In the genomic region with DNA sequence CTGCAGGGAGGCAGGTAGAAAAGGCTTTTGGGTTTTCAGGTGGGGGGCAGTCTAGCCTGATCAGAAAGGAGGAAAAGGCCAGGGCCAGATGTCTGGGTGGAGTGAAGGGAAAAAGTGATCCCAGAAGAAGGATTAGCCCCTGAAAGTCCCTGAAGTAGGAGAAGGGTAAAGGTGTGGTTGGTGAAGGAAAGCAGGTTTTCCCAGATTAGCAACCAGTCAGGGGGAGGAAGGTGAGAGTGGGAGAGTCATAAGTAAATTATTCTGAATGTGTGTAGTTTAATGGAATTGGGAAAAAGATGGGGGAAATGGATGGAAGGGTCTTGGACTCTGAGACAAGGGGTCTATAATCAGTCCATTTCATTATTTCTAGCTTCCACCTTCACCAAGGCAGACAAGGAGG, we compare ENCODE assay signal across 16 cellular contexts. TPM values are rescaled to one million over a fixed set of nuclear protein-coding genes. Genes with fewer than 3 reads are reported as not detected.
DNase-seq lines count a peak whose midpoint lies in the region; ATAC-seq and TF ChIP-seq lines count a peak whose summit lies in the region.
"Had no signal": no experiment of that assay in that cellular context is flagged by ENCODE, and none has a peak within 500 bp of the region (broad histone marks: within the 10 kb centered on the region; RNA-seq: fewer than 3 reads in every experiment).

No MANE protein-coding gene starts in this region.

- H3K9ac ChIP-seq in BLaER1 treated with 17β-estradiol and CSF1 and Interleukin-3, amounts not matched to agents 10 nM and 100 nM = 0 out of 22 replicates have a peak overlapping the region, but pooled peaks of 1 of the 11 experiments have one; percentile 11

- H3K9me2 ChIP-seq in GM23338 (ENCODE audit: insufficient read depth) = no peaks in the 10 kb centered on the region

- H4K20me1 ChIP-seq in BLaER1 treated with 17β-estradiol and CSF1 and Interleukin-3, amounts not matched to agents 10 nM and 100 nM = no peaks in the 10 kb centered on the region
- H4K20me1 ChIP-seq in GM23338 (replicated peaks; ENCODE audit: insufficient read depth) = no peaks in the 10 kb centered on the region

- H3F3A ChIP-seq in GM23338 (replicated peaks; ENCODE audit: low read depth) = no peaks in the 10 kb centered on the region

- H3K9me3 Mint-ChIP-seq in glutamatergic neuron (ENCODE audit: unreplicated experiment) (no peaks in the 10 kb centered on the region), GM23338 (no peaks in the 10 kb centered on the region; the same call in 2 of the 3 replicates)

- no peak overlapping the region for H3K27ac Mint-ChIP-seq in glutamatergic neuron (ENCODE audit: unreplicated experiment)
- H3K27ac Mint-ChIP-seq in GM23338 = no peak overlapping the region

- H3K9me3 ChIP-seq in BLaER1 treated with 17β-estradiol and CSF1 and Interleukin-3, amounts not matched to agents 10 nM and 100 nM (replicated peaks in 1 of 11) = peaks cover 0 to 10% (median 0%) of the 10 kb centered on the region in 11 experiments; a peak in 3 of 22 replicates
- H3K9me3 ChIP-seq in ovary = no peaks in the 10 kb centered on the region
- H3K9me3 ChIP-seq: A549, BE2C, HAP-1 had no signal

- H3K4me3 Mint-ChIP-seq in glutamatergic neuron (ENCODE audit: unreplicated experiment) (peak overlapping the region; percentile 21), GM23338 (no peak overlapping the region)
- H3K4me3 Mint-ChIP-seq: CD8-positive, alpha-beta memory T cell had no signal

- H3K27ac ChIP-seq in BLaER1 treated with 17β-estradiol and CSF1 and Interleukin-3, amounts not matched to agents 10 nM and 100 nM = no peak overlapping the region
- H3K27ac ChIP-seq in GM23338 (ENCODE audit: low read depth) (no peak overlapping the region), ovary (no peak overlapping the region)
- H3K27ac ChIP-seq: A549 had no signal

- no peak for TF ChIP-seq EP300 in ovary (IDR thresholded peaks at IDR 0.05)

- intact Hi-C loops in ovary (cut with DNase I) = no loop called here

- no peaks in the 10 kb centered on the region for H3K27me3 Mint-ChIP-seq in glutamatergic neuron (ENCODE audit: unreplicated experiment)
- H3K27me3 Mint-ChIP-seq in GM23338 (ENCODE audit: insufficient read depth, low read depth, poor library complexity) = peaks cover 13% of the 10 kb centered on the region

- peak overlapping the region in 8 of 11 experiments; percentile 21 to 67 (median 52); a peak in 15 of 22 replicates for H3K4me2 ChIP-seq in BLaER1 treated with 17β-estradiol and CSF1 and Interleukin-3, amounts not matched to agents 10 nM and 100 nM
- H3K4me2 ChIP-seq in GM23338 = no peak overlapping the region
- H3K4me2 ChIP-seq: A549 had no signal

- H3K36me3 Mint-ChIP-seq in glutamatergic neuron (ENCODE audit: unreplicated experiment) = no peaks in the 10 kb centered on the region
- no peaks in the 10 kb centered on the region for H3K36me3 Mint-ChIP-seq in GM23338 (ENCODE audit: low read depth)
- H3K36me3 Mint-ChIP-seq: CD8-positive, alpha-beta memory T cell had no signal

- ATAC-seq in GM23338 = no peak
- ATAC-seq: A549 had no signal

- H3K4me1 Mint-ChIP-seq in glutamatergic neuron (ENCODE audit: low read depth, unreplicated experiment) = peaks cover 3% of the 10 kb centered on the region
- H3K4me1 Mint-ChIP-seq in GM23338 = peaks cover 4% of the 10 kb centered on the region; the same call in 2 of the 3 replicates
- H3K4me1 Mint-ChIP-seq: CD8-positive, alpha-beta memory T cell had no signal

- TF ChIP-seq CTCF in epithelial cell of esophagus (IDR thresholded peaks at IDR 0.05; ENCODE audit: insufficient read depth, low read depth, low read length, missing control alignments) (no peak), glutamatergic neuron (IDR thresholded peaks at IDR 0.05; ENCODE audit: partially characterized antibody, unreplicated experiment) (no peak), GM23338 (conservative IDR thresholded peaks at IDR 0.05; ENCODE audit: low read depth in 2 of 2) (no peak), ovary (IDR thresholded peaks at IDR 0.05) (no peak)

- no peak overlapping the region for H2AFZ ChIP-seq in GM23338

- no peak overlapping the region for H3K4me3 ChIP-seq in BLaER1 treated with 17β-estradiol and CSF1 and Interleukin-3, amounts not matched to agents 10 nM and 100 nM
- H3K4me3 ChIP-seq in epithelial cell of esophagus (ENCODE audit: low read length) = no peak overlapping the region
- no peak overlapping the region for H3K4me3 ChIP-seq in GM23338
- no peak overlapping the region for H3K4me3 ChIP-seq in ovary
- H3K4me3 ChIP-seq: A549, HAP-1 had no signal

- no peaks in the 10 kb centered on the region for H3K27me3 ChIP-seq in BLaER1 treated with 17β-estradiol and CSF1 and Interleukin-3, amounts not matched to agents 10 nM and 100 nM
- H3K27me3 ChIP-seq in GM23338 (ENCODE audit: insufficient read depth) (no peaks in the 10 kb centered on the region), ovary (no peaks in the 10 kb centered on the region)
- H3K27me3 ChIP-seq: BE2C had no signal

- DNase-seq in HT-29 (ENCODE audit: low spot score) (peak; percentile 8), epithelial cell of esophagus (ENCODE audit: low read depth) (peak; percentile 74), glutamatergic neuron (no peak), GM23338 (ENCODE audit: low spot score) (no peak), ovary (no peak)
- DNase-seq: BE2C; Caco-2; CD8-positive, alpha-beta memory T cell; DMS53; GF-D8; IMR-90 had no signal

- peaks cover 0 to 17% (median 9%) of the 10 kb centered on the region in 10 experiments; a peak in 14 of 20 replicates for H3K4me1 ChIP-seq in BLaER1 treated with 17β-estradiol and CSF1 and Interleukin-3, amounts not matched to agents 10 nM and 100 nM
- H3K4me1 ChIP-seq in GM23338 (ENCODE audit: insufficient read depth) = no peaks in the 10 kb centered on the region
- no peaks in the 10 kb centered on the region for H3K4me1 ChIP-seq in ovary (ENCODE audit: insufficient read depth)
- H3K4me1 ChIP-seq: A549, BE2C, Caco-2, HAP-1 had no signal

- no peaks in the 10 kb centered on the region for H3K79me2 ChIP-seq in GM23338 (replicated peaks; ENCODE audit: insufficient read depth)

- TF ChIP-seq POLR2A in ovary (IDR thresholded peaks at IDR 0.05) = no peak

- no peaks in the 10 kb centered on the region for H3K36me3 ChIP-seq in BLaER1 treated with 17β-estradiol and CSF1 and Interleukin-3, amounts not matched to agents 10 nM and 100 nM
- no peaks in the 10 kb centered on the region for H3K36me3 ChIP-seq in GM23338 (ENCODE audit: insufficient read depth)
- H3K36me3 ChIP-seq in ovary = no peaks in the 10 kb centered on the region
- H3K36me3 ChIP-seq: BE2C, HAP-1 had no signal

TF ChIP-seq in GM23338, 12 proteins besides CTCF, POLR2A, EP300 and RAD21 (continues in another document):
- TF ChIP-seq EZH2 (IDR thresholded peaks at IDR 0.05; ENCODE audit: low read depth, unreplicated experiment) (no peak), CREB1 (CRISPR knock-in tag; IDR thresholded peaks at IDR 0.05; ENCODE audit: low read depth) (no peak), ETS1 (IDR thresholded peaks at IDR 0.05) (no peak), JUNB (IDR thresholded peaks at IDR 0.05; ENCODE audit: unreplicated experiment) (no peak), NANOG (IDR thresholded peaks at IDR 0.05; ENCODE audit: borderline replicate concordance) (no peak), ZNF331 (CRISPR knock-in tag; IDR thresholded peaks at IDR 0.05; ENCODE audit: low read depth) (no peak), ZNF114 (CRISPR knock-in tag; IDR thresholded peaks at IDR 0.05) (no peak), POLR2AphosphoS5 (IDR thresholded peaks at IDR 0.05; ENCODE audit: low read depth) (no peak), EZH2phosphoT487 (IDR thresholded peaks at IDR 0.05; ENCODE audit: unreplicated experiment) (no peak), STAT1 (IDR thresholded peaks at IDR 0.05; ENCODE audit: unreplicated experiment) (no peak)

RNA-seq across cellular contexts. Expression of gene SPRR1A, which starts 0.6 kb away (rescaled TPM):
- not detected in 2 replicates for total RNA-seq in HT-29 (2014; rRNA removed; shearing (Covaris generic))
- not detected for total RNA-seq in glutamatergic neuron (ENCODE audit: unreplicated experiment)
- total RNA-seq in GM23338 (2014; rRNA removed; shearing (Covaris generic)) = not detected in 2 replicates
- polyA plus RNA-seq in GM23338 (2016; fragmentation: Nextera tagmentation; extraction: Ambion mirVana) = not detected in 2 replicates
- not detected for total RNA-seq in ovary
- not detected for polyA plus RNA-seq in ovary
- total RNA-seq: Caco-2; CD8-positive, alpha-beta memory T cell; H1; IMR-90 had no signal
- polyA plus RNA-seq: A549; AG04450; CD8-positive, alpha-beta memory T cell; H1; IMR-90 had no signal

RNA-seq across cellular contexts. Expression of gene SPRR4, which starts 12.8 kb away (rescaled TPM):
- total RNA-seq in HT-29 (2014; rRNA removed; shearing (Covaris generic)) = not detected in 2 replicates
- total RNA-seq in glutamatergic neuron (ENCODE audit: unreplicated experiment) (not detected), ovary (not detected)
- total RNA-seq in GM23338 (2014; rRNA removed; shearing (Covaris generic)) = not detected in 2 replicates
- polyA plus RNA-seq in GM23338 (2016; fragmentation: Nextera tagmentation; extraction: Ambion mirVana) (not detected in 2 replicates), ovary (not detected)
- total RNA-seq: Caco-2; CD8-positive, alpha-beta memory T cell; H1; IMR-90 had no signal
- polyA plus RNA-seq: A549; AG04450; CD8-positive, alpha-beta memory T cell; H1; IMR-90 had no signal

RNA-seq across cellular contexts. Expression of gene SPRR3, which starts 18.3 kb away (rescaled TPM):
- 0.10 and 0.20 TPM in 2 replicates for total RNA-seq in HT-29 (2014; rRNA removed; shearing (Covaris generic))
- total RNA-seq in glutamatergic neuron (ENCODE audit: unreplicated experiment) (not detected), ovary (under 1 TPM in 1 of 7 donors, not detected in 6; 0.85 TPM)
- not detected in 2 replicates for total RNA-seq in GM23338 (2014; rRNA removed; shearing (Covaris generic))
- polyA plus RNA-seq in GM23338 (2016; fragmentation: Nextera tagmentation; extraction: Ambion mirVana) (not detected in 2 replicates), ovary (not detected)
- total RNA-seq: CD8-positive, alpha-beta memory T cell; H1; IMR-90 had no signal
- polyA plus RNA-seq: A549; AG04450; CD8-positive, alpha-beta memory T cell; H1; IMR-90 had no signal

RNA-seq across cellular contexts. Expression of gene SPRR5, which starts 36.2 kb away (rescaled TPM):
- total RNA-seq in HT-29 (2014; rRNA removed; shearing (Covaris generic)) = not detected in 2 replicates
- total RNA-seq in glutamatergic neuron (ENCODE audit: unreplicated experiment) = not detected
- total RNA-seq in GM23338 (2014; rRNA removed; shearing (Covaris generic)) = not detected in 2 replicates
- polyA plus RNA-seq in GM23338 (2016; fragmentation: Nextera tagmentation; extraction: Ambion mirVana) = not detected in 2 replicates
- not detected for total RNA-seq in ovary
- not detected for polyA plus RNA-seq in ovary
- total RNA-seq: Caco-2; CD8-positive, alpha-beta memory T cell; H1; IMR-90 had no signal
- polyA plus RNA-seq: A549; AG04450; CD8-positive, alpha-beta memory T cell; H1; IMR-90 had no signal

RNA-seq across cellular contexts. Expression of gene SPRR1B, which starts 47.8 kb away (rescaled TPM):
- 0.57 and 1.9 TPM in 2 replicates for total RNA-seq in HT-29 (2014; rRNA removed; shearing (Covaris generic))
- total RNA-seq in glutamatergic neuron (ENCODE audit: unreplicated experiment) (not detected), ovary (not detected)
- total RNA-seq in GM23338 (2014; rRNA removed; shearing (Covaris generic)) = not detected in 2 replicates
- polyA plus RNA-seq in GM23338 (2016; fragmentation: Nextera tagmentation; extraction: Ambion mirVana) (not detected in 2 replicates), ovary (not detected)
- total RNA-seq: Caco-2; CD8-positive, alpha-beta memory T cell; H1; IMR-90 had no signal
- polyA plus RNA-seq: A549; AG04450; CD8-positive, alpha-beta memory T cell; IMR-90 had no signal

Comparison
In these comparisons a context has a peak if more than half of its experiments do, and no peak if none do; other contexts are left out.
1. DNase-seq: peak in HT-29 (single experiment) and epithelial cell of esophagus (single experiment); none in glutamatergic neuron (single experiment), GM23338 (single experiment) and ovary (0 of 5).